Comparison of ENCODE assay signal across 1 cellular context in the genomic region with DNA sequence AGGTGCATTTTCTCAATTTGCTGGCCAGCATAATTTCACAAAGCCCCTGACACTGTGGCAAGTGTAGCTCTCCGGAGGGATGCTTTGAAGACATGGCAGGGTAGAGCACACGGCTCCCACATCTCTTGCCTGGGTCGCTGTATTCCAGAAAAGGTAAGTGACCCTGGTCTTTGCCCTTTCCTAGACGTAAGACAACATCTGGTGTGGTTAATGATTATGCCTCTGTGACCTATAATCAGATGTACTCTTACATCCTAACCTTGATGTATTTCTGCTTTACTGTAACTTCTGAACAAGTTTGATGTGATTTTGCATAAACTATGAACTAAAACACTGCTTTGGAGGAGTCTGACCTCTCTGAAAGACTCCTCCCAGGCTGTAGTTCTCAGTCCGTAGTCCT.
TF ChIP-seq lines count a peak whose summit lies in the region.

No MANE protein-coding gene starts in this region.

TF ChIP-seq in HepG2, 621 proteins besides CTCF, POLR2A, EP300 and RAD21 (continued from another document and continues in another):
- TF ChIP-seq, protein P1, sequence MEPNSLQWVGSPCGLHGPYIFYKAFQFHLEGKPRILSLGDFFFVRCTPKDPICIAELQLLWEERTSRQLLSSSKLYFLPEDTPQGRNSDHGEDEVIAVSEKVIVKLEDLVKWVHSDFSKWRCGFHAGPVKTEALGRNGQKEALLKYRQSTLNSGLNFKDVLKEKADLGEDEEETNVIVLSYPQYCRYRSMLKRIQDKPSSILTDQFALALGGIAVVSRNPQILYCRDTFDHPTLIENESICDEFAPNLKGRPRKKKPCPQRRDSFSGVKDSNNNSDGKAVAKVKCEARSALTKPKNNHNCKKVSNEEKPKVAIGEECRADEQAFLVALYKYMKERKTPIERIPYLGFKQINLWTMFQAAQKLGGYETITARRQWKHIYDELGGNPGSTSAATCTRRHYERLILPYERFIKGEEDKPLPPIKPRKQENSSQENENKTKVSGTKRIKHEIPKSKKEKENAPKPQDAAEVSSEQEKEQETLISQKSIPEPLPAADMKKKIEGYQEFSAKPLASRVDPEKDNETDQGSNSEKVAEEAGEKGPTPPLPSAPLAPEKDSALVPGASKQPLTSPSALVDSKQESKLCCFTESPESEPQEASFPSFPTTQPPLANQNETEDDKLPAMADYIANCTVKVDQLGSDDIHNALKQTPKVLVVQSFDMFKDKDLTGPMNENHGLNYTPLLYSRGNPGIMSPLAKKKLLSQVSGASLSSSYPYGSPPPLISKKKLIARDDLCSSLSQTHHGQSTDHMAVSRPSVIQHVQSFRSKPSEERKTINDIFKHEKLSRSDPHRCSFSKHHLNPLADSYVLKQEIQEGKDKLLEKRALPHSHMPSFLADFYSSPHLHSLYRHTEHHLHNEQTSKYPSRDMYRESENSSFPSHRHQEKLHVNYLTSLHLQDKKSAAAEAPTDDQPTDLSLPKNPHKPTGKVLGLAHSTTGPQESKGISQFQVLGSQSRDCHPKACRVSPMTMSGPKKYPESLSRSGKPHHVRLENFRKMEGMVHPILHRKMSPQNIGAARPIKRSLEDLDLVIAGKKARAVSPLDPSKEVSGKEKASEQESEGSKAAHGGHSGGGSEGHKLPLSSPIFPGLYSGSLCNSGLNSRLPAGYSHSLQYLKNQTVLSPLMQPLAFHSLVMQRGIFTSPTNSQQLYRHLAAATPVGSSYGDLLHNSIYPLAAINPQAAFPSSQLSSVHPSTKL (CRISPR knock-in tag; IDR thresholded peaks at IDR 0.05): peak; percentile 93
- TF ChIP-seq ZNF816 (CRISPR knock-in tag; IDR thresholded peaks at IDR 0.05; ENCODE audit: borderline replicate concordance) (0 out of 2 replicates have a peak, but pooled peaks have one; percentile 55), ZNF17 (CRISPR knock-in tag; IDR thresholded peaks at IDR 0.05) (no peak), SRSF9 (IDR thresholded peaks at IDR 0.05; ENCODE audit: borderline replicate concordance, insufficient read depth, low read depth, low read length, poor library complexity, severe bottlenecking) (no peak), SRF (IDR thresholded peaks at IDR 0.05; ENCODE audit: low read depth, low read length) (peak; percentile 92), STAG1 (CRISPR knock-in tag; IDR thresholded peaks at IDR 0.05) (peak; percentile 25; the same call in 1 of the 2 replicates), MED8 (CRISPR knock-in tag; IDR thresholded peaks at IDR 0.05; ENCODE audit: insufficient replicate concordance) (no peak), ZNF792 (CRISPR knock-in tag; IDR thresholded peaks at IDR 0.05) (0 out of 2 replicates have a peak, but pooled peaks have one; percentile 46), CREB1 (IDR thresholded peaks at IDR 0.05) (no peak), CREB1 (CRISPR knock-in tag; IDR thresholded peaks at IDR 0.05) (0 out of 2 replicates have a peak, but pooled peaks have one; percentile 48), FOXK1 (CRISPR knock-in tag; IDR thresholded peaks at IDR 0.05; ENCODE audit: borderline replicate concordance, low read depth) (peak; percentile 78), TMF1 (CRISPR knock-in tag; IDR thresholded peaks at IDR 0.05; ENCODE audit: low read depth) (no peak), ZNF660 (CRISPR knock-in tag; IDR thresholded peaks at IDR 0.05; ENCODE audit: borderline replicate concordance, low read depth) (no peak), ZNF292 (CRISPR knock-in tag; IDR thresholded peaks at IDR 0.05; ENCODE audit: borderline replicate concordance, low read depth) (0 out of 2 replicates have a peak, but pooled peaks have one; percentile 25), HNRNPK (IDR thresholded peaks at IDR 0.05; ENCODE audit: low read depth, low read length, poor library complexity, severe bottlenecking) (no peak), ARHGAP35 (CRISPR knock-in tag; IDR thresholded peaks at IDR 0.05; ENCODE audit: borderline replicate concordance) (no peak), ASH2L (IDR thresholded peaks at IDR 0.05; ENCODE audit: insufficient read length, low read depth, low read length) (peak; percentile 46), CENPT (CRISPR knock-in tag; IDR thresholded peaks at IDR 0.05; ENCODE audit: low read depth) (no peak), ZMYM4 (CRISPR knock-in tag; IDR thresholded peaks at IDR 0.05) (peak; percentile 64; the same call in 1 of the 2 replicates), HNF4A (CRISPR knock-in tag; IDR thresholded peaks at IDR 0.05) (peak; percentile 96), ZNF501 (CRISPR knock-in tag; IDR thresholded peaks at IDR 0.05) (no peak), CCDC6 (CRISPR knock-in tag; IDR thresholded peaks at IDR 0.05) (no peak), RXRA (CRISPR knock-in tag; IDR thresholded peaks at IDR 0.05) (peak; percentile 72; the same call in 1 of the 2 replicates), ZNF879 (CRISPR knock-in tag; IDR thresholded peaks at IDR 0.05) (no peak), NR2F2 (IDR thresholded peaks at IDR 0.05; ENCODE audit: borderline replicate concordance, low read depth) (peak; percentile 82), ADNP (CRISPR knock-in tag; IDR thresholded peaks at IDR 0.05) (no peak), BCL6 (CRISPR knock-in tag; IDR thresholded peaks at IDR 0.05) (peak; percentile 100), POGZ (CRISPR knock-in tag; IDR thresholded peaks at IDR 0.05) (0 out of 2 replicates have a peak, but pooled peaks have one; percentile 27), REL (CRISPR knock-in tag; conservative IDR thresholded peaks at IDR 0.05) (no peak), ZNF652 (CRISPR knock-in tag; IDR thresholded peaks at IDR 0.05; ENCODE audit: borderline replicate concordance, low read depth) (no peak), ZNF235 (CRISPR knock-in tag; IDR thresholded peaks at IDR 0.05; ENCODE audit: borderline replicate concordance) (no peak), KMT2A (CRISPR knock-in tag; IDR thresholded peaks at IDR 0.05) (peak; percentile 36; the same call in 1 of the 2 replicates), ZMYM2 (CRISPR knock-in tag; IDR thresholded peaks at IDR 0.05) (no peak), SAFB2 (CRISPR knock-in tag; IDR thresholded peaks at IDR 0.05; ENCODE audit: borderline replicate concordance, low read depth) (no peak), ZNF367 (CRISPR knock-in tag; IDR thresholded peaks at IDR 0.05; ENCODE audit: borderline replicate concordance) (no peak), ZNF205 (CRISPR knock-in tag; IDR thresholded peaks at IDR 0.05) (no peak), NCOA5 (CRISPR knock-in tag; IDR thresholded peaks at IDR 0.05) (no peak), SSRP1 (CRISPR knock-in tag; IDR thresholded peaks at IDR 0.05) (no peak), NFKB2 (CRISPR knock-in tag; IDR thresholded peaks at IDR 0.05; ENCODE audit: borderline replicate concordance) (no peak), KDM6A (CRISPR knock-in tag; IDR thresholded peaks at IDR 0.05; ENCODE audit: low read depth) (peak; percentile 83), ZNF614 (CRISPR knock-in tag; IDR thresholded peaks at IDR 0.05; ENCODE audit: borderline replicate concordance) (peak; percentile 47; the same call in 1 of the 2 replicates), SPEN (CRISPR knock-in tag; IDR thresholded peaks at IDR 0.05; ENCODE audit: low read depth) (no peak), MZF1 (CRISPR knock-in tag; IDR thresholded peaks at IDR 0.05; ENCODE audit: borderline replicate concordance) (no peak)
- TF ChIP-seq, protein P2, sequence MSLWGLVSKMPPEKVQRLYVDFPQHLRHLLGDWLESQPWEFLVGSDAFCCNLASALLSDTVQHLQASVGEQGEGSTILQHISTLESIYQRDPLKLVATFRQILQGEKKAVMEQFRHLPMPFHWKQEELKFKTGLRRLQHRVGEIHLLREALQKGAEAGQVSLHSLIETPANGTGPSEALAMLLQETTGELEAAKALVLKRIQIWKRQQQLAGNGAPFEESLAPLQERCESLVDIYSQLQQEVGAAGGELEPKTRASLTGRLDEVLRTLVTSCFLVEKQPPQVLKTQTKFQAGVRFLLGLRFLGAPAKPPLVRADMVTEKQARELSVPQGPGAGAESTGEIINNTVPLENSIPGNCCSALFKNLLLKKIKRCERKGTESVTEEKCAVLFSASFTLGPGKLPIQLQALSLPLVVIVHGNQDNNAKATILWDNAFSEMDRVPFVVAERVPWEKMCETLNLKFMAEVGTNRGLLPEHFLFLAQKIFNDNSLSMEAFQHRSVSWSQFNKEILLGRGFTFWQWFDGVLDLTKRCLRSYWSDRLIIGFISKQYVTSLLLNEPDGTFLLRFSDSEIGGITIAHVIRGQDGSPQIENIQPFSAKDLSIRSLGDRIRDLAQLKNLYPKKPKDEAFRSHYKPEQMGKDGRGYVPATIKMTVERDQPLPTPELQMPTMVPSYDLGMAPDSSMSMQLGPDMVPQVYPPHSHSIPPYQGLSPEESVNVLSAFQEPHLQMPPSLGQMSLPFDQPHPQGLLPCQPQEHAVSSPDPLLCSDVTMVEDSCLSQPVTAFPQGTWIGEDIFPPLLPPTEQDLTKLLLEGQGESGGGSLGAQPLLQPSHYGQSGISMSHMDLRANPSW (CRISPR knock-in tag; IDR thresholded peaks at IDR 0.05; ENCODE audit: borderline replicate concordance): no peak
- TF ChIP-seq, protein P3, sequence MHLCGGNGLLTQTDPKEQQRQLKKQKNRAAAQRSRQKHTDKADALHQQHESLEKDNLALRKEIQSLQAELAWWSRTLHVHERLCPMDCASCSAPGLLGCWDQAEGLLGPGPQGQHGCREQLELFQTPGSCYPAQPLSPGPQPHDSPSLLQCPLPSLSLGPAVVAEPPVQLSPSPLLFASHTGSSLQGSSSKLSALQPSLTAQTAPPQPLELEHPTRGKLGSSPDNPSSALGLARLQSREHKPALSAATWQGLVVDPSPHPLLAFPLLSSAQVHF (CRISPR knock-in tag; IDR thresholded peaks at IDR 0.05): no peak
- TF ChIP-seq, protein P4, sequence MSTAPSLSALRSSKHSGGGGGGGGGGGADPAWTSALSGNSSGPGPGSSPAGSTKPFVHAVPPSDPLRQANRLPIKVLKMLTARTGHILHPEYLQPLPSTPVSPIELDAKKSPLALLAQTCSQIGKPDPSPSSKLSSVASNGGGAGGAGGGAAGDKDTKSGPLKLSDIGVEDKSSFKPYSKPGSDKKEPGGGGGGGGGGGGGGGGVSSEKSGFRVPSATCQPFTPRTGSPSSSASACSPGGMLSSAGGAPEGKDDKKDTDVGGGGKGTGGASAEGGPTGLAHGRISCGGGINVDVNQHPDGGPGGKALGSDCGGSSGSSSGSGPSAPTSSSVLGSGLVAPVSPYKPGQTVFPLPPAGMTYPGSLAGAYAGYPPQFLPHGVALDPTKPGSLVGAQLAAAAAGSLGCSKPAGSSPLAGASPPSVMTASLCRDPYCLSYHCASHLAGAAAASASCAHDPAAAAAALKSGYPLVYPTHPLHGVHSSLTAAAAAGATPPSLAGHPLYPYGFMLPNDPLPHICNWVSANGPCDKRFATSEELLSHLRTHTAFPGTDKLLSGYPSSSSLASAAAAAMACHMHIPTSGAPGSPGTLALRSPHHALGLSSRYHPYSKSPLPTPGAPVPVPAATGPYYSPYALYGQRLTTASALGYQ (CRISPR knock-in tag; IDR thresholded peaks at IDR 0.05): peak; percentile 77
- TF ChIP-seq, protein P5, sequence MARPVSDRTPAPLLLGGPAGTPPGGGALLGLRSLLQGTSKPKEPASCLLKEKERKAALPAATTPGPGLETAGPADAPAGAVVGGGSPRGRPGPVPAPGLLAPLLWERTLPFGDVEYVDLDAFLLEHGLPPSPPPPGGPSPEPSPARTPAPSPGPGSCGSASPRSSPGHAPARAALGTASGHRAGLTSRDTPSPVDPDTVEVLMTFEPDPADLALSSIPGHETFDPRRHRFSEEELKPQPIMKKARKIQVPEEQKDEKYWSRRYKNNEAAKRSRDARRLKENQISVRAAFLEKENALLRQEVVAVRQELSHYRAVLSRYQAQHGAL (CRISPR knock-in tag; IDR thresholded peaks at IDR 0.05; ENCODE audit: not compliant biosample characterization): no peak
- TF ChIP-seq, protein P6, sequence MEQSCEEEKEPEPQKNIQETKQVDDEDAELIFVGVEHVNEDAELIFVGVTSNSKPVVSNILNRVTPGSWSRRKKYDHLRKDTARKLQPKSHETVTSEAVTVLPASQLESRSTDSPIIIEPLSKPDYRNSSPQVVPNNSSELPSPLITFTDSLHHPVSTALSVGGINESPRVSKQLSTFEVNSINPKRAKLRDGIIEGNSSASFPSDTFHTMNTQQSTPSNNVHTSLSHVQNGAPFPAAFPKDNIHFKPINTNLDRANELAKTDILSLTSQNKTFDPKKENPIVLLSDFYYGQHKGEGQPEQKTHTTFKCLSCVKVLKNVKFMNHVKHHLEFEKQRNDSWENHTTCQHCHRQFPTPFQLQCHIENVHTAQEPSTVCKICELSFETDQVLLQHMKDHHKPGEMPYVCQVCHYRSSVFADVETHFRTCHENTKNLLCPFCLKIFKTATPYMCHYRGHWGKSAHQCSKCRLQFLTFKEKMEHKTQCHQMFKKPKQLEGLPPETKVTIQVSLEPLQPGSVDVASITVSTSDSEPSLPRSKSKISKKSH (CRISPR knock-in tag; IDR thresholded peaks at IDR 0.05; ENCODE audit: borderline replicate concordance): no peak
- TF ChIP-seq, protein P7, sequence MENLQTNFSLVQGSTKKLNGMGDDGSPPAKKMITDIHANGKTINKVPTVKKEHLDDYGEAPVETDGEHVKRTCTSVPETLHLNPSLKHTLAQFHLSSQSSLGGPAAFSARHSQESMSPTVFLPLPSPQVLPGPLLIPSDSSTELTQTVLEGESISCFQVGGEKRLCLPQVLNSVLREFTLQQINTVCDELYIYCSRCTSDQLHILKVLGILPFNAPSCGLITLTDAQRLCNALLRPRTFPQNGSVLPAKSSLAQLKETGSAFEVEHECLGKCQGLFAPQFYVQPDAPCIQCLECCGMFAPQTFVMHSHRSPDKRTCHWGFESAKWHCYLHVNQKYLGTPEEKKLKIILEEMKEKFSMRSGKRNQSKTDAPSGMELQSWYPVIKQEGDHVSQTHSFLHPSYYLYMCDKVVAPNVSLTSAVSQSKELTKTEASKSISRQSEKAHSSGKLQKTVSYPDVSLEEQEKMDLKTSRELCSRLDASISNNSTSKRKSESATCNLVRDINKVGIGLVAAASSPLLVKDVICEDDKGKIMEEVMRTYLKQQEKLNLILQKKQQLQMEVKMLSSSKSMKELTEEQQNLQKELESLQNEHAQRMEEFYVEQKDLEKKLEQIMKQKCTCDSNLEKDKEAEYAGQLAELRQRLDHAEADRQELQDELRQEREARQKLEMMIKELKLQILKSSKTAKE (CRISPR knock-in tag; IDR thresholded peaks at IDR 0.05; ENCODE audit: borderline replicate concordance): no peak
- TF ChIP-seq, protein P8, sequence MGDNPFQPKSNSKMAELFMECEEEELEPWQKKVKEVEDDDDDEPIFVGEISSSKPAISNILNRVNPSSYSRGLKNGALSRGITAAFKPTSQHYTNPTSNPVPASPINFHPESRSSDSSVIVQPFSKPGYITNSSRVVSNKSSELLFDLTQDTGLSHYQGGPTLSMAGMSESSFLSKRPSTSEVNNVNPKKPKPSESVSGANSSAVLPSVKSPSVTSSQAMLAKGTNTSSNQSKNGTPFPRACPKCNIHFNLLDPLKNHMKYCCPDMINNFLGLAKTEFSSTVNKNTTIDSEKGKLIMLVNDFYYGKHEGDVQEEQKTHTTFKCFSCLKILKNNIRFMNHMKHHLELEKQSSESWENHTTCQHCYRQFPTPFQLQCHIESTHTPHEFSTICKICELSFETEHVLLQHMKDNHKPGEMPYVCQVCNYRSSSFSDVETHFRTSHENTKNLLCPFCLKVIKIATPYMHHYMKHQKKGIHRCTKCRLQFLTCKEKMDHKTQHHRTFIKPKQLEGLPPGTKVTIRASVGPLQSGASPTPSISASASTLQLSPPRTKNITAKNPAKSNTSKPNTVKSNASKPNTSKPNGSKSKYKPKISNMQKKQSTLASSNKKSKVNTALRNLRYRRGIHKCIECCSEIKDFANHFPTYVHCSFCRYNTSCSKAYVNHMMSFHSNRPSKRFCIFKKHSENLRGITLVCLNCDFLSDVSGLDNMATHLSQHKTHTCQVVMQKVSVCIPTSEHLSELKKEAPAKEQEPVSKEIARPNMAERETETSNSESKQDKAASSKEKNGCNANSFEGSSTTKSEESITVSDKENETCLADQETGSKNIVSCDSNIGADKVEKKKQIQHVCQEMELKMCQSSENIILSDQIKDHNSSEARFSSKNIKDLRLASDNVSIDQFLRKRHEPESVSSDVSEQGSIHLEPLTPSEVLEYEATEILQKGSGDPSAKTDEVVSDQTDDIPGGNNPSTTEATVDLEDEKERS (CRISPR knock-in tag; IDR thresholded peaks at IDR 0.05): no peak
